In genomic region chr10:30821269-30821993, GRCh38 we compare ENCODE assay signal across 14 cellular contexts.
DNase-seq lines count a peak whose midpoint lies in the region; ATAC-seq and TF ChIP-seq lines count a peak whose summit lies in the region.
"Had no signal": no experiment of that assay in that cellular context is flagged by ENCODE, and none has a peak within 500 bp of the region (broad histone marks: within the 10 kb centered on the region; RNA-seq: fewer than 3 reads in every experiment).

No MANE protein-coding gene starts in this region.

- no peak overlapping the region for H3K4me3 Mint-ChIP-seq in central memory CD8-positive, alpha-beta T cell
- H3K4me3 Mint-ChIP-seq: activated T-cell treated with anti-CD3 and anti-CD28 coated beads, Interleukin-2, amount 50 U/mL, for 24 hours; CD8-positive, alpha-beta T cell; effector memory CD8-positive, alpha-beta T cell had no signal

- H3K36me3 Mint-ChIP-seq in central memory CD8-positive, alpha-beta T cell (ENCODE audit: insufficient read depth): no peaks in the 10 kb centered on the region
- H3K36me3 Mint-ChIP-seq: CD8-positive, alpha-beta T cell had no signal

- H3K27ac Mint-ChIP-seq in central memory CD8-positive, alpha-beta T cell (ENCODE audit: low read depth): peak overlapping the region; percentile 54
- H3K27ac Mint-ChIP-seq: activated T-cell treated with anti-CD3 and anti-CD28 coated beads, Interleukin-2, amount 50 U/mL, for 24 hours; CD8-positive, alpha-beta T cell had no signal

- H3K36me3 ChIP-seq in thoracic aorta: no peaks in the 10 kb centered on the region

- H3K4me1 Mint-ChIP-seq in central memory CD8-positive, alpha-beta T cell: no peaks in the 10 kb centered on the region

- peak; percentile 38 for ATAC-seq in central memory CD8-positive, alpha-beta T cell (replicated peaks; ENCODE audit: extremely low read depth, poor library complexity, severe bottlenecking)
- ATAC-seq in thoracic aorta (ENCODE audit: insufficient number of reproducible peaks, low FRiP score, low read depth) (no peak), HG03432 (IDR thresholded peaks at IDR 0.05; ENCODE audit: unreplicated experiment) (no peak)
- ATAC-seq: CD8-positive, alpha-beta T cell; effector memory CD8-positive, alpha-beta T cell had no signal

- H3K27me3 Mint-ChIP-seq in central memory CD8-positive, alpha-beta T cell: peaks cover 17% of the 10 kb centered on the region
- H3K27me3 Mint-ChIP-seq: activated T-cell treated with anti-CD3 and anti-CD28 coated beads, Interleukin-2, amount 50 U/mL, for 24 hours had no signal

- peak overlapping the region; percentile 90 to 96 for H3K27ac ChIP-seq in thoracic aorta

- DNase-seq in OCI-M1 (lab: John Stamatoyannopoulos, UW) (peak; percentile 85), mesenteric fat pad (ENCODE audit: low spot score) (peak; percentile 69), thoracic aorta (ENCODE audit: low spot score) (no peak), ureter (ENCODE audit: low spot score) (no peak), HK-2 (ENCODE audit: unreplicated experiment) (no peak), NCI-H2107 (lab: John Stamatoyannopoulos, UW) (no peak)
- DNase-seq in central memory CD8-positive, alpha-beta T cell (ENCODE audit: low spot score in 2 of 2): no peak
- DNase-seq: activated CD4-positive, alpha-beta T cell treated with anti-CD3 and anti-CD28 coated beads for 1 hour; activated T-cell treated with anti-CD3 and anti-CD28 coated beads, Interleukin-2, amount 50 U/mL, for 24 hours; amniotic stem cell; CD8-positive, alpha-beta T cell; effector memory CD8-positive, alpha-beta T cell; NCI-H1694 treated with DMSO at 0.1 percent for 48 hours had no signal

- no peaks in the 10 kb centered on the region for H3K9me3 Mint-ChIP-seq in central memory CD8-positive, alpha-beta T cell
- H3K9me3 Mint-ChIP-seq: activated T-cell treated with anti-CD3 and anti-CD28 coated beads, Interleukin-2, amount 50 U/mL, for 24 hours; CD8-positive, alpha-beta T cell; effector memory CD8-positive, alpha-beta T cell had no signal

- no peak overlapping the region for H3K4me3 ChIP-seq in thoracic aorta

- H3K27me3 ChIP-seq in thoracic aorta (replicated peaks; ENCODE audit: insufficient read depth): no peaks in the 10 kb centered on the region

- no peak for TF ChIP-seq CTCF in thoracic aorta (IDR thresholded peaks at IDR 0.05)

- H3K9me3 ChIP-seq in thoracic aorta: no peaks in the 10 kb centered on the region

- H3K4me1 ChIP-seq in thoracic aorta (ENCODE audit: control insufficient read depth in 1 of 2, low read depth in 2 of 2): peaks cover 16 to 58% of the 10 kb centered on the region in 2 donors

Comparison
In these comparisons a context has a peak if more than half of its experiments do, and no peak if none do; other contexts are left out.
1. DNase-seq: peak in OCI-M1 (single experiment) and mesenteric fat pad (single experiment); none in central memory CD8-positive, alpha-beta T cell (0 of 2), thoracic aorta (single experiment), ureter (single experiment), HK-2 (single experiment) and NCI-H2107 (single experiment).